In genomic region chr2:23531881-23532280, GRCh38 we compare ENCODE assay signal across 1 cellular context.
TF ChIP-seq lines count a peak whose summit lies in the region.

No MANE protein-coding gene starts in this region.

TF ChIP-seq in IMR-90, 13 proteins besides CTCF, POLR2A, EP300 and RAD21 (continued from another document):
- TF ChIP-seq USF2 (IDR thresholded peaks at IDR 0.05; ENCODE audit: low read depth, low read length) (no peak), RFX5 (IDR thresholded peaks at IDR 0.05; ENCODE audit: low read depth, low read length) (no peak), RCOR1 (IDR thresholded peaks at IDR 0.05; ENCODE audit: insufficient replicate concordance, low read length) (no peak), CEBPB (IDR thresholded peaks at IDR 0.05; ENCODE audit: low read depth, low read length) (no peak), BHLHE40 (IDR thresholded peaks at IDR 0.05; ENCODE audit: low read depth, low read length) (no peak), FOS (IDR thresholded peaks at IDR 0.05; ENCODE audit: low read depth, low read length) (no peak)
